In genomic region chr11:119491753-119492455, GRCh38 we compare ENCODE assay signal across 11 cellular contexts.
DNase-seq lines count a peak whose midpoint lies in the region; ATAC-seq, FAIRE-seq and TF ChIP-seq lines count a peak whose summit lies in the region.
"Had no signal": no experiment of that assay in that cellular context is flagged by ENCODE, and none has a peak within 500 bp of the region (broad histone marks: within the 10 kb centered on the region; RNA-seq: fewer than 3 reads in every experiment).

No MANE protein-coding gene starts in this region.

- H3K4me2 ChIP-seq in MM.1S (ENCODE audit: low read depth, low read length) (no peak overlapping the region), keratinocyte (ENCODE audit: control insufficient read depth, extremely low read depth, insufficient read depth, low read depth, low read length) (no peak overlapping the region)

- H3F3A ChIP-seq in MM.1S (ENCODE audit: insufficient read depth, low read length), result no peaks in the 10 kb centered on the region

- H3K27me3 ChIP-seq in Caco-2 (replicated peaks; ENCODE audit: control insufficient read depth, insufficient read depth, low read length) (0 out of 2 replicates have a peak, but pooled peaks cover 4% of the 10 kb centered on the region), MM.1S (replicated peaks; ENCODE audit: insufficient read depth, low read length) (peaks cover 65% of the 10 kb centered on the region), RWPE2 (ENCODE audit: insufficient read depth, poor library complexity, severe bottlenecking) (no peaks in the 10 kb centered on the region), keratinocyte (ENCODE audit: control insufficient read depth, extremely low read depth, insufficient read depth, low read length) (peaks cover 4% of the 10 kb centered on the region), MG63 (no peaks in the 10 kb centered on the region), psoas muscle (ENCODE audit: insufficient read depth in 3 of 3, low read length in 2 of 3) (peaks cover 0 to 6% (median 1%) of the 10 kb centered on the region in 3 donors)

- H3K27ac Mint-ChIP-seq in Caco-2 (ENCODE audit: unreplicated experiment), result no peak overlapping the region
- no peak overlapping the region for H3K27ac Mint-ChIP-seq in Calu3 (ENCODE audit: unreplicated experiment)

- WGBS in psoas muscle, 3 donors, result 75 to 79% (median 76%) methylated on average over 15 of the region's 15 CpGs

- BruUV-seq in Caco-2 (replicated peaks; lab: Mats Ljungman, UMichigan), result no TSS peak
- no TSS peak for BruUV-seq in Calu3 (replicated peaks; lab: Mats Ljungman, UMichigan)

- dilution Hi-C loops in keratinocyte (cut with MboI; ENCODE audit: extremely low pct_ligation_motif_present, low sequenced_read_pairs), result no loop called here

- H3K27ac ChIP-seq in MM.1S (ENCODE audit: low read length) (no peak overlapping the region), RWPE2 (ENCODE audit: poor library complexity, severe bottlenecking) (no peak overlapping the region), keratinocyte (ENCODE audit: control insufficient read depth, insufficient read depth, low read length) (no peak overlapping the region), psoas muscle (no peak overlapping the region)

- H3K36me3 Mint-ChIP-seq in Caco-2 (ENCODE audit: insufficient read depth, unreplicated experiment), result peaks cover 5% of the 10 kb centered on the region
- peaks cover 5% of the 10 kb centered on the region for H3K36me3 Mint-ChIP-seq in Calu3 (ENCODE audit: insufficient read depth, unreplicated experiment)

- no peak overlapping the region for H3K4me3 Mint-ChIP-seq in Caco-2 (ENCODE audit: unreplicated experiment)
- H3K4me3 Mint-ChIP-seq in Calu3 (ENCODE audit: low read depth, unreplicated experiment), result no peak overlapping the region

- H3K9me3 ChIP-seq in Caco-2 (no peaks in the 10 kb centered on the region), MM.1S (replicated peaks; ENCODE audit: insufficient read depth, low read length) (no peaks in the 10 kb centered on the region), RWPE2 (ENCODE audit: severe bottlenecking) (no peaks in the 10 kb centered on the region), keratinocyte (ENCODE audit: control insufficient read depth, low read depth, low read length) (no peaks in the 10 kb centered on the region), MG63 (no peaks in the 10 kb centered on the region), psoas muscle (no peaks in the 10 kb centered on the region)

- FAIRE-seq in keratinocyte (lab: Jason Lieb, UNC), result no peak
- FAIRE-seq: colon had no signal

- no peaks in the 10 kb centered on the region for H3K36me3 ChIP-seq in Caco-2 (ENCODE audit: control insufficient read depth, insufficient read depth, low read length)
- H3K36me3 ChIP-seq in MM.1S (replicated peaks; ENCODE audit: insufficient read depth, low read length), result no peaks in the 10 kb centered on the region
- no peaks in the 10 kb centered on the region for H3K36me3 ChIP-seq in RWPE2 (ENCODE audit: low read depth)
- H3K36me3 ChIP-seq in keratinocyte (ENCODE audit: control insufficient read depth in 2 of 2, extremely low read depth in 1 of 2, insufficient read depth in 2 of 2, low read length in 2 of 2), result no peaks in the 10 kb centered on the region
- no peaks in the 10 kb centered on the region for H3K36me3 ChIP-seq in MG63
- no peaks in the 10 kb centered on the region for H3K36me3 ChIP-seq in psoas muscle (ENCODE audit: insufficient read depth in 1 of 2, low read depth in 1 of 2)

- CTCF ChIA-PET in Caco-2 (lab: Charles Lee), result interaction anchor here (0.6 to 0.7 kb wide), 3 partner anchors 63 to 616 kb away, joined by 3 read pairs; partner anchors contain the start of gene NECTIN1
- CTCF ChIA-PET in Calu3 (lab: Charles Lee), result interaction anchor here (0.7 kb wide), 1 partner anchor 273 kb away, joined by 4 read pairs; no protein-coding TSS in a partner anchor

- H4K20me1 ChIP-seq in MM.1S (ENCODE audit: insufficient read depth, low read length) (no peaks in the 10 kb centered on the region), keratinocyte (ENCODE audit: control insufficient read depth, extremely low read depth, insufficient read depth, low read length) (no peaks in the 10 kb centered on the region)

- peaks cover 29% of the 10 kb centered on the region for H3K27me3 Mint-ChIP-seq in Caco-2 (ENCODE audit: insufficient read depth, unreplicated experiment)
- peaks cover 35% of the 10 kb centered on the region for H3K27me3 Mint-ChIP-seq in Calu3 (ENCODE audit: unreplicated experiment)

- H2AFZ ChIP-seq in MM.1S (ENCODE audit: low read length) (no peak overlapping the region), keratinocyte (ENCODE audit: control insufficient read depth, low read length) (no peak overlapping the region)

- no peaks in the 10 kb centered on the region for H3K9me2 ChIP-seq in MM.1S (replicated peaks; ENCODE audit: insufficient read depth, low read length)

- intact Hi-C loops in Caco-2 (cut with micrococcal nuclease; ENCODE audit: unreplicated experiment), result no loop called here
- intact Hi-C loops in psoas muscle (cut with DNase I), result no loop called here
- intact Hi-C loops in Calu3 (cut with micrococcal nuclease; ENCODE audit: unreplicated experiment), result no loop called here

- no peak for ATAC-seq in RWPE2 (ENCODE audit: low read depth)
- no peak for ATAC-seq in psoas muscle

- H3K79me2 ChIP-seq in MM.1S (ENCODE audit: low read length) (no peaks in the 10 kb centered on the region), keratinocyte (ENCODE audit: control insufficient read depth, insufficient read depth, low read length) (no peaks in the 10 kb centered on the region)

- H3K4me3 ChIP-seq in Caco-2 (ENCODE audit: low read depth, low read length) (no peak overlapping the region), MM.1S (ENCODE audit: low read length) (no peak overlapping the region), RWPE2 (ENCODE audit: severe bottlenecking) (no peak overlapping the region), keratinocyte (ENCODE audit: control insufficient read depth in 2 of 3, extremely low read depth in 1 of 3, insufficient read depth in 2 of 3, low read depth in 1 of 3, low read length in 3 of 3) (no peak overlapping the region), MG63 (no peak overlapping the region), psoas muscle (no peak overlapping the region)
- H3K4me3 ChIP-seq: lung had no signal

- H3K9me3 Mint-ChIP-seq in Caco-2 (ENCODE audit: unreplicated experiment) (no peaks in the 10 kb centered on the region), Calu3 (ENCODE audit: low read depth, unreplicated experiment) (no peaks in the 10 kb centered on the region)

- peak; percentile 48 to 62 for TF ChIP-seq CTCF in Caco-2 (IDR thresholded peaks at IDR 0.05; ENCODE audit: insufficient read depth in 1 of 2, low read depth in 1 of 2, low read length in 1 of 2, severe bottlenecking in 1 of 2, unreplicated experiment in 1 of 2)
- 0 out of 2 replicates have a peak, but pooled peaks have one; percentile 10 for TF ChIP-seq CTCF in MM.1S (IDR thresholded peaks at IDR 0.05; ENCODE audit: low read length)
- peak; percentile 16 for TF ChIP-seq CTCF in RWPE2 (IDR thresholded peaks at IDR 0.05; ENCODE audit: poor library complexity, severe bottlenecking)
- TF ChIP-seq CTCF in keratinocyte (optimal IDR thresholded peaks at IDR 0.05 in 1 of 3, IDR thresholded peaks at IDR 0.05 in 1 of 3, conservative IDR thresholded peaks at IDR 0.05 in 1 of 3; ENCODE audit: extremely low read depth in 1 of 3, insufficient read depth in 2 of 3, low read length in 3 of 3), result peak; percentile 41 to 56 (median 45)
- no peak for TF ChIP-seq CTCF in psoas muscle (IDR thresholded peaks at IDR 0.05)
- no peak for TF ChIP-seq CTCF in Calu3 (IDR thresholded peaks at IDR 0.05; ENCODE audit: unreplicated experiment)

- no peaks in the 10 kb centered on the region for H3K4me1 ChIP-seq in Caco-2
- H3K4me1 ChIP-seq in MM.1S (ENCODE audit: low read length), result no peaks in the 10 kb centered on the region
- no peaks in the 10 kb centered on the region for H3K4me1 ChIP-seq in RWPE2 (ENCODE audit: insufficient read depth, poor library complexity, severe bottlenecking)
- H3K4me1 ChIP-seq in keratinocyte (ENCODE audit: control insufficient read depth, extremely low read depth, insufficient read depth, low read length), result no peaks in the 10 kb centered on the region
- H3K4me1 ChIP-seq in psoas muscle, result no peaks in the 10 kb centered on the region

- peak in 1 of 2 experiments; percentile 47 for DNase-seq in Caco-2
- DNase-seq in MM.1S, result no peak
- DNase-seq in RWPE2 (ENCODE audit: low spot score), result no peak
- no peak for DNase-seq in keratinocyte (ENCODE audit: low read depth, low spot score)
- DNase-seq in MG63, result no peak
- no peak for DNase-seq in psoas muscle
- DNase-seq in Calu3, result no peak
- DNase-seq in A172 (ENCODE audit: low spot score), result no peak
- DNase-seq: activated CD4-positive, alpha-beta T cell treated with anti-CD3 and anti-CD28 coated beads, Interleukin-2, amount 50 U/mL, for 48 hours had no signal

- H3K4me1 Mint-ChIP-seq in Caco-2 (ENCODE audit: low read depth, unreplicated experiment), result no peaks in the 10 kb centered on the region
- H3K4me1 Mint-ChIP-seq in Calu3 (ENCODE audit: low read depth, unreplicated experiment), result no peaks in the 10 kb centered on the region

- no peaks in the 10 kb centered on the region for H3K9me1 ChIP-seq in keratinocyte (ENCODE audit: control insufficient read depth, extremely low read depth, insufficient read depth, low read length)

- no peak overlapping the region for H3K9ac ChIP-seq in MM.1S (ENCODE audit: low read length)
- no peak overlapping the region for H3K9ac ChIP-seq in keratinocyte (ENCODE audit: control insufficient read depth, extremely low read depth, insufficient read depth, low read length)

- POLR2A ChIA-PET in Caco-2 (lab: Charles Lee), result no interaction called here

Comparison
In these comparisons a context has a peak if more than half of its experiments do, and no peak if none do; other contexts are left out.
1. CTCF ChIP-seq: peak in Caco-2 (2 of 2), MM.1S (single experiment), RWPE2 (single experiment) and keratinocyte (3 of 3); none in psoas muscle (single experiment) and Calu3 (single experiment).